In genomic region chr20:63009988-63010769, GRCh38 we compare ENCODE assay signal across 8 cellular contexts. TPM values are rescaled to one million over a fixed set of nuclear protein-coding genes. Genes with fewer than 3 reads are reported as not detected.
DNase-seq lines count a peak whose midpoint lies in the region; ATAC-seq and TF ChIP-seq lines count a peak whose summit lies in the region.

No MANE protein-coding gene starts in this region.

- no peaks in the 10 kb centered on the region; the same call in 1 of the 2 replicates for H3K36me3 ChIP-seq in GM06990 (ENCODE audit: control insufficient read depth, insufficient read depth, low read length)

- H3K27me3 ChIP-seq in GM06990 (replicated peaks; ENCODE audit: control insufficient read depth, insufficient read depth, low read length), result no peaks in the 10 kb centered on the region; the same call in 1 of the 2 replicates

- peaks cover 12% of the 10 kb centered on the region for H3K4me1 Mint-ChIP-seq in glutamatergic neuron (ENCODE audit: low read depth, unreplicated experiment)

- DNase-seq in GM06990 (ENCODE audit: extremely low read depth, insufficient read length) (peak; percentile 91), Kasumi-1 (lab: John Stamatoyannopoulos, UW) (peak; percentile 7 to 12), glutamatergic neuron (peak; percentile 16), NCI-H524 treated with DMSO at 0.1 percent for 48 hours (lab: John Stamatoyannopoulos, UW) (no peak), medulla oblongata (ENCODE audit: extremely low spot score) (no peak)
- peak; percentile 73 to 77 for DNase-seq in activated CD4-positive, alpha-beta T cell treated with anti-CD3 and anti-CD28 coated beads, Interleukin-2, amount 50 U/mL, for 48 hours
- peak; percentile 43 to 69 for DNase-seq in stimulated activated CD8-positive, alpha-beta memory T cell treated with anti-CD3 and anti-CD28 coated beads, Interleukin-7, amount 100 ng/mL, for 48 hours (ENCODE audit: extremely low read depth in 1 of 2, low read depth in 1 of 2)

- ATAC-seq in GM21528 (IDR thresholded peaks at IDR 0.05; ENCODE audit: low FRiP score, unreplicated experiment), result peak; percentile 50

- peaks cover 10% of the 10 kb centered on the region for H3K36me3 Mint-ChIP-seq in glutamatergic neuron (ENCODE audit: unreplicated experiment)

- H3K27me3 Mint-ChIP-seq in glutamatergic neuron (ENCODE audit: unreplicated experiment), result peaks cover 6% of the 10 kb centered on the region

- H3K27ac Mint-ChIP-seq in glutamatergic neuron (ENCODE audit: unreplicated experiment), result no peak overlapping the region

- peaks cover 21% of the 10 kb centered on the region for H3K9me3 Mint-ChIP-seq in glutamatergic neuron (ENCODE audit: unreplicated experiment)

- TF ChIP-seq CTCF in GM06990 (IDR thresholded peaks at IDR 0.05; ENCODE audit: insufficient read depth, low read length, poor library complexity, severe bottlenecking) (no peak), glutamatergic neuron (IDR thresholded peaks at IDR 0.05; ENCODE audit: partially characterized antibody, unreplicated experiment) (no peak)

- peak overlapping the region; percentile 64 for H3K4me3 Mint-ChIP-seq in glutamatergic neuron (ENCODE audit: unreplicated experiment)

- peak overlapping the region; percentile 95 for H3K4me3 ChIP-seq in GM06990 (replicated peaks; ENCODE audit: low read depth, low read length)

RNA-seq across cellular contexts. Expression of gene BHLHE23, which starts 3.4 kb away (rescaled TPM):
- 23.9 TPM for total RNA-seq in glutamatergic neuron (ENCODE audit: unreplicated experiment)

RNA-seq across cellular contexts. Expression of gene SLC17A9, which starts 57.7 kb away (rescaled TPM):
- 1.8 TPM for total RNA-seq in glutamatergic neuron (ENCODE audit: unreplicated experiment)

Comparison
In these comparisons a context has a peak if more than half of its experiments do, and no peak if none do; other contexts are left out.
1. DNase-seq: peak in GM06990 (single experiment), Kasumi-1 (2 of 2), activated CD4-positive, alpha-beta T cell treated with anti-CD3 and anti-CD28 coated beads, Interleukin-2, amount 50 U/mL, for 48 hours (2 of 2), glutamatergic neuron (single experiment) and stimulated activated CD8-positive, alpha-beta memory T cell treated with anti-CD3 and anti-CD28 coated beads, Interleukin-7, amount 100 ng/mL, for 48 hours (2 of 2); none in NCI-H524 treated with DMSO at 0.1 percent for 48 hours (single experiment) and medulla oblongata (single experiment).